Comparison of ENCODE assay signal across 28 cellular contexts in genomic region chr13:94309576-94309975, GRCh38.
DNase-seq lines count a peak whose midpoint lies in the region; ATAC-seq and TF ChIP-seq lines count a peak whose summit lies in the region.
"Had no signal": no experiment of that assay in that cellular context is flagged by ENCODE, and none has a peak within 500 bp of the region (broad histone marks: within the 10 kb centered on the region; RNA-seq: fewer than 3 reads in every experiment).

No MANE protein-coding gene starts in this region.

- H3K9me3 Mint-ChIP-seq in stimulated activated naive CD8-positive, alpha-beta T cell treated with anti-CD3 and anti-CD28 coated beads, Interleukin-15, amount 100 ng/mL, for 72 hours = no peaks in the 10 kb centered on the region
- H3K9me3 Mint-ChIP-seq: activated T-cell treated with anti-CD3 and anti-CD28 coated beads, Interleukin-2, amount 50 U/mL, for 4 hours; CD4-positive, alpha-beta memory T cell; central memory CD8-positive, alpha-beta T cell; memory B cell had no signal

- H3K27ac ChIP-seq in SJSA1 (peak overlapping the region; percentile 93), epithelial cell of prostate (peak overlapping the region; percentile 72), osteoblast (ENCODE audit: low read depth, low read length) (peak overlapping the region; percentile 88)
- H3K27ac ChIP-seq: psoas muscle, RWPE1, SK-N-MC, vagina had no signal

- POLR2A ChIA-PET in GM10248 (lab: Yijun Ruan, JAX) = no interaction called here

- H3K4me1 Mint-ChIP-seq in stimulated activated naive CD8-positive, alpha-beta T cell treated with anti-CD3 and anti-CD28 coated beads, Interleukin-15, amount 100 ng/mL, for 72 hours = no peaks in the 10 kb centered on the region
- H3K4me1 Mint-ChIP-seq: memory B cell had no signal

- H3K4me3 ChIP-seq in SJSA1 = no peak overlapping the region
- H3K4me3 ChIP-seq in osteoblast (ENCODE audit: insufficient read depth, low read length) = no peak overlapping the region
- H3K4me3 ChIP-seq: gastroesophageal sphincter, K562, psoas muscle, SK-N-MC, vagina had no signal

- no peaks in the 10 kb centered on the region for H3K79me2 ChIP-seq in osteoblast (ENCODE audit: insufficient read depth, low read length)

- no peaks in the 10 kb centered on the region for H3K27me3 ChIP-seq in SJSA1 (replicated peaks)
- no peaks in the 10 kb centered on the region for H3K27me3 ChIP-seq in osteoblast (ENCODE audit: insufficient read depth, low read length)
- H3K27me3 ChIP-seq: gastroesophageal sphincter, vagina had no signal

- H3K36me3 ChIP-seq in SJSA1 (no peaks in the 10 kb centered on the region), osteoblast (ENCODE audit: insufficient read depth, low read length) (no peaks in the 10 kb centered on the region)
- H3K36me3 ChIP-seq: gastroesophageal sphincter, vagina had no signal

- DNase-seq in A172 (ENCODE audit: low spot score) (peak; percentile 29), SJSA1 (ENCODE audit: low read depth in 1 of 2, low spot score in 2 of 2) (no peak), epithelial cell of prostate (ENCODE audit: low read depth, low spot score) (no peak), osteoblast (ENCODE audit: insufficient read length, low spot score, missing footprints) (no peak), NOMO-1 treated with DMSO at 0.1 percent for 48 hours (lab: John Stamatoyannopoulos, UW; ENCODE audit: unreplicated experiment) (no peak), GM10248 (ENCODE audit: extremely low spot score) (no peak)
- no peak for DNase-seq in stimulated activated naive CD8-positive, alpha-beta T cell treated with anti-CD3 and anti-CD28 coated beads, Interleukin-15, amount 100 ng/mL, for 72 hours
- no peak for DNase-seq in stimulated activated CD8-positive, alpha-beta memory T cell treated with anti-CD3 and anti-CD28 coated beads, Interleukin-4, amount 100 ng/mL, for 48 hours
- DNase-seq: activated CD4-positive, alpha-beta T cell treated with anti-CD3 and anti-CD28 coated beads, Interleukin-2, amount 50 U/mL, for 4 hours; activated CD8-positive, alpha-beta memory T cell treated with anti-CD3 and anti-CD28 coated beads, Interleukin-2, amount 10 ng/mL, durations not matched to agents 7 days and 5 days; activated gamma-delta T cell treated with Interleukin-2 at 50 U/mL for 16 hours; activated T-cell treated with anti-CD3 and anti-CD28 coated beads, Interleukin-2, amount 50 U/mL, for 4 hours; AML-193; CD4-positive, alpha-beta memory T cell; dermis blood vessel endothelial cell; hippocampal formation; naive thymus-derived CD4-positive, alpha-beta T cell; NCI-H1092; psoas muscle; stimulated activated naive CD4-positive, alpha-beta T cell had no signal

- TF ChIP-seq CTCF in osteoblast (IDR thresholded peaks at IDR 0.05; ENCODE audit: extremely low read depth, low read depth, low read length) = no peak
- TF ChIP-seq CTCF in GM10248 (IDR thresholded peaks at IDR 0.05; ENCODE audit: control extremely low read depth, extremely low read depth, low read depth, missing control alignments) = no peak

- H3K27ac Mint-ChIP-seq in stimulated activated naive CD8-positive, alpha-beta T cell treated with anti-CD3 and anti-CD28 coated beads, Interleukin-15, amount 100 ng/mL, for 72 hours = no peak overlapping the region
- H3K27ac Mint-ChIP-seq: activated CD8-positive, alpha-beta memory T cell treated with anti-CD3 and anti-CD28 coated beads, Interleukin-2, amount 10 ng/mL, durations not matched to agents 7 days and 5 days; CD4-positive, alpha-beta memory T cell; memory B cell; naive thymus-derived CD4-positive, alpha-beta T cell; T-helper 1 cell treated with Interleukin-12 subunit alpha and Interleukin-12 subunit beta and Interleukin-4 antibody, amounts not matched to agents 30 μg/mL and 1 μg/mL, for 36 hours had no signal

- no peak for ATAC-seq in stimulated activated naive CD8-positive, alpha-beta T cell treated with anti-CD3 and anti-CD28 coated beads, Interleukin-15, amount 100 ng/mL, for 72 hours
- ATAC-seq: activated CD8-positive, alpha-beta memory T cell treated with anti-CD3 and anti-CD28 coated beads, Interleukin-2, amount 10 ng/mL, durations not matched to agents 7 days and 5 days; activated T-cell treated with anti-CD3 and anti-CD28 coated beads, Interleukin-2, amount 50 U/mL, for 4 hours; K562; naive thymus-derived CD4-positive, alpha-beta T cell had no signal

- no peaks in the 10 kb centered on the region for H3K9me3 ChIP-seq in SJSA1 (replicated peaks)
- H3K9me3 ChIP-seq in osteoblast (ENCODE audit: low read depth, low read length) = no peaks in the 10 kb centered on the region
- H3K9me3 ChIP-seq: gastroesophageal sphincter, psoas muscle, vagina had no signal

- H3K4me3 Mint-ChIP-seq in stimulated activated naive CD8-positive, alpha-beta T cell treated with anti-CD3 and anti-CD28 coated beads, Interleukin-15, amount 100 ng/mL, for 72 hours = no peak overlapping the region
- H3K4me3 Mint-ChIP-seq: activated CD8-positive, alpha-beta memory T cell treated with anti-CD3 and anti-CD28 coated beads, Interleukin-2, amount 10 ng/mL, durations not matched to agents 7 days and 5 days; activated T-cell treated with anti-CD3 and anti-CD28 coated beads, Interleukin-2, amount 50 U/mL, for 4 hours; CD4-positive, alpha-beta memory T cell; central memory CD8-positive, alpha-beta T cell; memory B cell; naive thymus-derived CD4-positive, alpha-beta T cell; T-helper 1 cell treated with Interleukin-12 subunit alpha and Interleukin-12 subunit beta and Interleukin-4 antibody, amounts not matched to agents 30 μg/mL and 1 μg/mL, for 36 hours had no signal

- peak overlapping the region; percentile 77 for H3K4me2 ChIP-seq in osteoblast (ENCODE audit: insufficient read depth, low read length)

- CTCF ChIA-PET in GM10248 (lab: Yijun Ruan, JAX) = interaction anchor here (1.4 to 2.0 kb wide), 2 partner anchors 11 to 43 kb away, joined by 4 to 10 read pairs; no protein-coding TSS in a partner anchor

- no peaks in the 10 kb centered on the region for H4K20me1 ChIP-seq in osteoblast (ENCODE audit: insufficient read depth, low read length)

- peaks cover 44% of the 10 kb centered on the region for H3K4me1 ChIP-seq in SJSA1 (replicated peaks)
- peaks cover 59% of the 10 kb centered on the region for H3K4me1 ChIP-seq in osteoblast (ENCODE audit: insufficient read depth, low read length)
- H3K4me1 ChIP-seq: gastroesophageal sphincter, vagina had no signal

- peak overlapping the region; percentile 8 for H2AFZ ChIP-seq in osteoblast (ENCODE audit: low read length)

- H3K27me3 Mint-ChIP-seq in stimulated activated naive CD8-positive, alpha-beta T cell treated with anti-CD3 and anti-CD28 coated beads, Interleukin-15, amount 100 ng/mL, for 72 hours = no peaks in the 10 kb centered on the region
- H3K27me3 Mint-ChIP-seq: activated CD8-positive, alpha-beta memory T cell treated with anti-CD3 and anti-CD28 coated beads, Interleukin-2, amount 10 ng/mL, durations not matched to agents 7 days and 5 days; central memory CD8-positive, alpha-beta T cell; memory B cell had no signal
